In the genomic region with DNA sequence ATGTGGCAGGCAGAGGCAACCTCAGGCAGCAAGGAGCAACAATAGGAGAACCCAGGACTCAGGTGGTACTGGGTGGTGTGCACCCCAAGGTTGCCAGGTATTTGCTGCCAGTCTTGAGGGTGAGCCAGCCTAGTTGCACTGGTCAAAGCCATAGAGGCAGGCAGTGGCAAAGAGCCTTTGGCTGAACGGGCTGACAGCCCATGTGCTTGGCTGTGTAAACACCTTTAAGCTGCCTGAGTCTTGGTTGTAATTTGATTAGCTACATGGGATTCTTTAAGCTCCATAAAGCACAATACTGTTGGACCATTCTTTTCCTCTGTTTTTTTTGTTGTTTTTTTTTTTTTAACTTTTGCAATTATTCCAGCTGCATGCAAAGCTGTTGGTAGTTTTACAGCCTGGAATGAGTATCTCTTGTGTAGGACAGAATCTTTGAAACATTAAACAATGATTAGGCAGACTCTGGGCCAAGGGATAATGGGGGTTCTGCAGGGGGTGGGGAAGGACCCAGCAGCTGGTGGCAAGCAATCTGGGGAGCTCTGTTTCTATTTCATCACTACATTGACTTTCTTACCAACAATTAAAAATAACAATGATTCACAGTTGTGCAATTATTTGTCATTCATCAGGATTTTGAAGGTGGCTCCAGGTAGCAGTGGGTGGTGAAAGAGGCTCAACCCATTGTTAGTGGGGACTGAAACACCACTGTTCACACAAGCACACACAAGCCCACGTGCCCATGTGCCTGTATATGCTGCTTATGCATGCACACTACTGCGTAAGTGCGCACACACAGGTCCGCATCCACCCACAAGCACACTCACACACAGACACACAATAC, we compare ENCODE assay signal across 22 cellular contexts.
DNase-seq lines count a peak whose midpoint lies in the region; ATAC-seq and TF ChIP-seq lines count a peak whose summit lies in the region.
"Had no signal": no experiment of that assay in that cellular context is flagged by ENCODE, and none has a peak within 500 bp of the region (broad histone marks: within the 10 kb centered on the region; RNA-seq: fewer than 3 reads in every experiment).

No MANE protein-coding gene starts in this region.

- no peaks in the 10 kb centered on the region for H3K79me2 ChIP-seq in osteoblast (ENCODE audit: insufficient read depth, low read length)

- H3K27me3 ChIP-seq in osteoblast (ENCODE audit: insufficient read depth, low read length): no peaks in the 10 kb centered on the region

- no peak overlapping the region for H3K4me3 ChIP-seq in osteoblast (ENCODE audit: insufficient read depth, low read length)
- H3K4me3 ChIP-seq: A549, cardiac muscle cell, left ventricle myocardium inferior had no signal

- TF ChIP-seq CTCF in osteoblast (IDR thresholded peaks at IDR 0.05; ENCODE audit: extremely low read depth, low read depth, low read length): no peak

- H3K36me3 ChIP-seq in osteoblast (ENCODE audit: insufficient read depth, low read length): no peaks in the 10 kb centered on the region
- H3K36me3 ChIP-seq: cardiac muscle cell, left ventricle myocardium inferior had no signal

- no peaks in the 10 kb centered on the region for H3K9me3 ChIP-seq in osteoblast (ENCODE audit: low read depth, low read length)
- H3K9me3 ChIP-seq: A549, left ventricle myocardium inferior had no signal

- H3K27ac ChIP-seq in epithelial cell of prostate: no peak overlapping the region
- no peak overlapping the region for H3K27ac ChIP-seq in osteoblast (ENCODE audit: low read depth, low read length)
- H3K27ac ChIP-seq: A549, C4-2B, cardiac muscle cell, left ventricle myocardium inferior had no signal

- DNase-seq in NCI-H2107 treated with DMSO at 0.1 percent for 48 hours (lab: John Stamatoyannopoulos, UW; ENCODE audit: unreplicated experiment): peak; percentile 56
- no peak for DNase-seq in NCI-H2107 (lab: John Stamatoyannopoulos, UW)
- DNase-seq in NCI-H526 treated with DMSO at 0.1 percent for 48 hours (lab: John Stamatoyannopoulos, UW): peak; percentile 87
- DNase-seq in epithelial cell of prostate (ENCODE audit: low read depth, low spot score): peak; percentile 48
- peak; percentile 89 for DNase-seq in renal cortical epithelial cell (ENCODE audit: low read depth)
- no peak for DNase-seq in osteoblast (ENCODE audit: insufficient read length, low spot score, missing footprints)
- DNase-seq: activated CD4-positive, alpha-beta T cell treated with anti-CD3 and anti-CD28 coated beads, Interleukin-2, amount 50 U/mL, for 1 hour; activated naive CD8-positive, alpha-beta T cell treated with anti-CD3 and anti-CD28 coated beads for 36 hours; activated T-cell treated with anti-CD3 and anti-CD28 coated beads, Interleukin-2, amount 50 U/mL, for 24 hours; effector CD8-positive, alpha-beta T cell; HFFc6; hippocampal formation; left ventricle myocardium inferior; NCI-H1694; SHP77 treated with DMSO at 0.1 percent for 48 hours; stimulated activated CD4-positive, alpha-beta T cell treated with anti-CD3 and anti-CD28 coated beads, Interleukin-15, amount 100 ng/mL, for 24 hours; stimulated activated naive CD8-positive, alpha-beta T cell treated with anti-CD3 and anti-CD28 coated beads, Interleukin-15, amount 100 ng/mL, for 72 hours had no signal

- H4K20me1 ChIP-seq in osteoblast (ENCODE audit: insufficient read depth, low read length): no peaks in the 10 kb centered on the region

- no peak for ATAC-seq in HG03039 (IDR thresholded peaks at IDR 0.05; ENCODE audit: unreplicated experiment)
- ATAC-seq in HG02610 (IDR thresholded peaks at IDR 0.05; ENCODE audit: unreplicated experiment): no peak
- ATAC-seq: A549; stimulated activated naive CD8-positive, alpha-beta T cell treated with anti-CD3 and anti-CD28 coated beads, Interleukin-15, amount 100 ng/mL, for 72 hours had no signal

- peaks cover 17% of the 10 kb centered on the region for H3K4me1 ChIP-seq in osteoblast (ENCODE audit: insufficient read depth, low read length)

- H3K4me2 ChIP-seq in osteoblast (ENCODE audit: insufficient read depth, low read length): no peak overlapping the region
- H3K4me2 ChIP-seq: A549 had no signal

- H2AFZ ChIP-seq in osteoblast (ENCODE audit: low read length): no peak overlapping the region

Comparison
In these comparisons a context has a peak if more than half of its experiments do, and no peak if none do; other contexts are left out.
1. DNase-seq: peak in NCI-H2107 treated with DMSO at 0.1 percent for 48 hours (single experiment), NCI-H526 treated with DMSO at 0.1 percent for 48 hours (single experiment), epithelial cell of prostate (single experiment) and renal cortical epithelial cell (single experiment); none in NCI-H2107 (single experiment) and osteoblast (single experiment).